11 cellular contexts compared by ENCODE assay signal in the genomic region with DNA sequence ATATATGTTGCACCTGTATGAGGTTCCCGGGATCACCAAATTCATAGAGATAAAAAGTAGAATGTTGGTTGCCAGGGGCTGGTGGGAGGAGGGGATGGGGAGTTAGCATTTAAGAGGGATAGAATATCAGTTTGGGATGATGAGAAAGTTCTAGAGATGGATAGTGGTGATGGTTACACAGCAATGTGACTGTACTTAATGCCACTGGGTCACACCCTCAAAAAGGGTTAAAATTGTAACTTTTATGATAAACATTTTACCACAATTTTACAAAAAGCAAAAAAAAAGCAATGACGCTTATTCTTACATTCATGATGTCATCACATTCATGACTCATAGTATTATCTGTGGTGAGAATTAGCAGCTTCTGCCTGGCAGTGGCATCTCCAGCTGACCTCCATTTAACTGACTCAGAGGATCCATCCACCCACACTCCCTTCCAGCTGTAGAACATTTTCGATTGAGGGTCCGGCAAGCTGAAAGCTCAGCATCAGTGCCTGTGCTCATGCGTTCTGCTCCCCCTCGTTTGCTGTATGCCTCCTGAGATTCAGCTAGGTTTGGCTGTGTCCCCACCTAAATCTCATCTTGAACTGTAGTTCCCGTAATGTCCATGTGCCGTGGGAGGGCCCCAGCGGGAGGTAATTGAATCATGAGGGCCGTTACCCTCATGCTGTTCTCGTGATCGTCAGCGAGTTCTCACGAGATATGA.
DNase-seq lines count a peak whose midpoint lies in the region; ATAC-seq and TF ChIP-seq lines count a peak whose summit lies in the region.
"Had no signal": no experiment of that assay in that cellular context is flagged by ENCODE, and none has a peak within 500 bp of the region (broad histone marks: within the 10 kb centered on the region; RNA-seq: fewer than 3 reads in every experiment).

No MANE protein-coding gene starts in this region.

- POLR2A ChIA-PET in HCT116 (lab: Charles Lee): no interaction called here

- H3K4me1 ChIP-seq in BE2C (no peaks in the 10 kb centered on the region), HCT116 (ENCODE audit: control insufficient read depth in 1 of 2, insufficient read depth in 2 of 2, low read length in 2 of 2) (no peaks in the 10 kb centered on the region)

- no peaks in the 10 kb centered on the region for H3K9me3 Mint-ChIP-seq in activated naive CD8-positive, alpha-beta T cell treated with anti-CD3 and anti-CD28 coated beads for 36 hours

- CTCF ChIA-PET in HCT116 (lab: Charles Lee): no interaction called here

- ATAC-seq in HCT116: peak; percentile 61; the same call in 1 of the 2 replicates
- no peak for ATAC-seq in GM18511 (IDR thresholded peaks at IDR 0.05; ENCODE audit: unreplicated experiment)

- H3K27ac Mint-ChIP-seq in activated naive CD8-positive, alpha-beta T cell treated with anti-CD3 and anti-CD28 coated beads for 36 hours: no peak overlapping the region
- H3K27ac Mint-ChIP-seq: immature natural killer cell had no signal

- peak; percentile 4; the same call in 1 of the 2 replicates for TF ChIP-seq CTCF in BE2C (IDR thresholded peaks at IDR 0.05; ENCODE audit: low read depth, low read length)
- TF ChIP-seq CTCF in HCT116 (IDR thresholded peaks at IDR 0.05 in 2 of 3, conservative IDR thresholded peaks at IDR 0.05 in 1 of 3; ENCODE audit: borderline replicate concordance in 1 of 3, insufficient read depth in 1 of 3, low read depth in 2 of 3, low read length in 2 of 3): no peak

- DNase-seq in BE2C: peak; percentile 22
- DNase-seq in HCT116 (ENCODE audit: low read depth, low spot score): no peak
- peak; percentile 15 for DNase-seq in activated naive CD8-positive, alpha-beta T cell treated with anti-CD3 and anti-CD28 coated beads for 36 hours
- DNase-seq in myocyte (ENCODE audit: low read depth): peak; percentile 49
- DNase-seq in activated effector memory CD4-positive, alpha-beta T cell treated with anti-CD3 and anti-CD28 coated beads, Interleukin-2, amount 50 U/mL, for 16 hours: no peak
- DNase-seq in NCI-H69 (lab: John Stamatoyannopoulos, UW): no peak
- DNase-seq: COR-L47, immature natural killer cell, NCI-H1417 treated with DMSO at 0.1 percent for 48 hours, SHP77 treated with DMSO at 0.1 percent for 48 hours had no signal

- H2AFZ ChIP-seq in HCT116 (ENCODE audit: low read depth, low read length, poor library complexity, severe bottlenecking): no peak overlapping the region

- H3K4me1 Mint-ChIP-seq in activated naive CD8-positive, alpha-beta T cell treated with anti-CD3 and anti-CD28 coated beads for 36 hours: peaks cover 7% of the 10 kb centered on the region
- H3K4me1 Mint-ChIP-seq: immature natural killer cell had no signal

- H3K79me2 ChIP-seq in HCT116 (ENCODE audit: insufficient read depth, low read length): no peaks in the 10 kb centered on the region

- no peak for TF ChIP-seq POLR2A in HCT116 (IDR thresholded peaks at IDR 0.05; ENCODE audit: borderline replicate concordance, extremely low read depth, insufficient read depth, insufficient read length)

- no peaks in the 10 kb centered on the region for H3K36me3 Mint-ChIP-seq in activated naive CD8-positive, alpha-beta T cell treated with anti-CD3 and anti-CD28 coated beads for 36 hours
- H3K36me3 Mint-ChIP-seq: immature natural killer cell had no signal

- RAD21 ChIA-PET in HCT116 (lab: Charles Lee; ENCODE audit: low non-redundant PET in 1 of 2, low total read pairs in 2 of 2, uncharacterized antibody in 2 of 2, unreplicated experiment in 2 of 2): no interaction called here

- H3K27ac ChIP-seq in HCT116 (ENCODE audit: low read depth, low read length): no peak overlapping the region

- H3K4me2 ChIP-seq in HCT116 (ENCODE audit: low read length): no peak overlapping the region

- no peaks in the 10 kb centered on the region for H3K9me3 ChIP-seq in BE2C
- no peaks in the 10 kb centered on the region for H3K9me3 ChIP-seq in HCT116 (ENCODE audit: control insufficient read depth in 1 of 2, insufficient read depth in 1 of 2, low read depth in 1 of 2, low read length in 2 of 2)

- H3K27me3 ChIP-seq in BE2C (peaks cover 61% of the 10 kb centered on the region), HCT116 (ENCODE audit: insufficient read depth, low read length) (peaks cover 27% of the 10 kb centered on the region)

- H3K4me3 Mint-ChIP-seq in activated naive CD8-positive, alpha-beta T cell treated with anti-CD3 and anti-CD28 coated beads for 36 hours: no peak overlapping the region
- H3K4me3 Mint-ChIP-seq: immature natural killer cell had no signal

- no peak for TF ChIP-seq RAD21 in HCT116 (IDR thresholded peaks at IDR 0.05; ENCODE audit: low read depth)

- H3K36me3 ChIP-seq in BE2C: no peaks in the 10 kb centered on the region
- no peaks in the 10 kb centered on the region for H3K36me3 ChIP-seq in HCT116 (ENCODE audit: control insufficient read depth in 1 of 2, insufficient read depth in 2 of 2, low read length in 2 of 2)

- intact Hi-C loops in HCT116 (cut with micrococcal nuclease): no loop called here

- BruUV-seq in HCT116 (replicated peaks; lab: Mats Ljungman, UMichigan): no TSS peak

- no peak overlapping the region for H3K9ac ChIP-seq in HCT116 (ENCODE audit: low read length)

- H3K27me3 Mint-ChIP-seq in activated naive CD8-positive, alpha-beta T cell treated with anti-CD3 and anti-CD28 coated beads for 36 hours: peaks cover 18% of the 10 kb centered on the region

- H3K9me2 ChIP-seq in HCT116 (ENCODE audit: insufficient read depth): no peaks in the 10 kb centered on the region

- H4K20me1 ChIP-seq in HCT116 (ENCODE audit: insufficient read depth): no peaks in the 10 kb centered on the region

- H3K4me3 ChIP-seq in BE2C (ENCODE audit: low read depth, low read length): peak overlapping the region; percentile 18
- no peak overlapping the region for H3K4me3 ChIP-seq in HCT116 (replicated peaks in 1 of 2; ENCODE audit: low read depth in 1 of 2, low read length in 2 of 2)

TF ChIP-seq in HCT116, 20 proteins besides CTCF, POLR2A, EP300 and RAD21:
- TF ChIP-seq SIN3A (IDR thresholded peaks at IDR 0.05; ENCODE audit: low read depth): no peak

Comparison
In these comparisons a context has a peak if more than half of its experiments do, and no peak if none do; other contexts are left out.
1. DNase-seq: peak in BE2C (single experiment), activated naive CD8-positive, alpha-beta T cell treated with anti-CD3 and anti-CD28 coated beads for 36 hours (single experiment) and myocyte (single experiment); none in HCT116 (single experiment), activated effector memory CD4-positive, alpha-beta T cell treated with anti-CD3 and anti-CD28 coated beads, Interleukin-2, amount 50 U/mL, for 16 hours (single experiment) and NCI-H69 (single experiment).